In genomic region chr11:64060263-64060860, GRCh38 we compare ENCODE assay signal across 8 cellular contexts. TPM values are rescaled to one million over a fixed set of nuclear protein-coding genes. Genes with fewer than 3 reads are reported as not detected.
DNase-seq lines count a peak whose midpoint lies in the region; ATAC-seq, FAIRE-seq and TF ChIP-seq lines count a peak whose summit lies in the region.

No MANE protein-coding gene starts in this region.

- TF ChIP-seq CTCF in WTC11 (IDR thresholded peaks at IDR 0.05) (no peak), glutamatergic neuron (IDR thresholded peaks at IDR 0.05; ENCODE audit: partially characterized antibody, unreplicated experiment) (no peak)

- no peak for DNase-seq in GM12891 (ENCODE audit: insufficient read length, low spot score)
- peak; percentile 36 for DNase-seq in WTC11 (ENCODE audit: low spot score)
- no peak for DNase-seq in glutamatergic neuron

- no peaks in the 10 kb centered on the region for H3K36me3 ChIP-seq in skeletal muscle satellite cell (ENCODE audit: insufficient read depth, low read length)

- peak; percentile 55 for FAIRE-seq in GM12891 (lab: Jason Lieb, UNC)

- H3K36me3 Mint-ChIP-seq in WTC11: no peaks in the 10 kb centered on the region
- H3K36me3 Mint-ChIP-seq in glutamatergic neuron (ENCODE audit: unreplicated experiment): no peaks in the 10 kb centered on the region

- peaks cover 98% of the 10 kb centered on the region for H3K27me3 Mint-ChIP-seq in WTC11 (ENCODE audit: low read depth)
- H3K27me3 Mint-ChIP-seq in glutamatergic neuron (ENCODE audit: unreplicated experiment): peaks cover 2% of the 10 kb centered on the region

- peak overlapping the region; percentile 67 for H3K4me3 Mint-ChIP-seq in WTC11
- H3K4me3 Mint-ChIP-seq in glutamatergic neuron (ENCODE audit: unreplicated experiment): peak overlapping the region; percentile 61

- ATAC-seq in WTC11 (peak; percentile 25), GM21515 (IDR thresholded peaks at IDR 0.05; ENCODE audit: unreplicated experiment) (no peak), HG03280 (IDR thresholded peaks at IDR 0.05; ENCODE audit: unreplicated experiment) (no peak), GM19035 (IDR thresholded peaks at IDR 0.05; ENCODE audit: unreplicated experiment) (no peak), GM18498 (IDR thresholded peaks at IDR 0.05; ENCODE audit: unreplicated experiment) (no peak)

- no peaks in the 10 kb centered on the region for H3K9me3 Mint-ChIP-seq in WTC11
- H3K9me3 Mint-ChIP-seq in glutamatergic neuron (ENCODE audit: unreplicated experiment): peaks cover 10% of the 10 kb centered on the region

- no peak overlapping the region for H3K27ac Mint-ChIP-seq in WTC11
- H3K27ac Mint-ChIP-seq in glutamatergic neuron (ENCODE audit: unreplicated experiment): no peak overlapping the region

- H3K9me3 ChIP-seq in skeletal muscle satellite cell (replicated peaks; ENCODE audit: low read length): no peaks in the 10 kb centered on the region

- H3K4me1 Mint-ChIP-seq in WTC11 (peaks cover 9% of the 10 kb centered on the region), glutamatergic neuron (ENCODE audit: low read depth, unreplicated experiment) (peaks cover 26% of the 10 kb centered on the region)

- H3K27me3 ChIP-seq in skeletal muscle satellite cell (ENCODE audit: control insufficient read depth, insufficient read depth, low read length): peaks cover 4% of the 10 kb centered on the region

- H3K9ac ChIP-seq in skeletal muscle satellite cell (ENCODE audit: low read depth, low read length): no peak overlapping the region

- no peak for TF ChIP-seq POLR2A in GM12891 (IDR thresholded peaks at IDR 0.05; ENCODE audit: low read depth, low read length)

- CTCF ChIA-PET in WTC11 (lab: Charles Lee): interaction anchor here (0.6 to 3.2 kb wide), 8 partner anchors 9 to 389 kb away, joined by 3 to 13 read pairs (median 3); no protein-coding TSS in a partner anchor

- peak overlapping the region; percentile 63 for H3K4me3 ChIP-seq in skeletal muscle satellite cell (ENCODE audit: low read length)

- H3K4me1 ChIP-seq in skeletal muscle satellite cell (ENCODE audit: control insufficient read depth, insufficient read depth, low read length): peaks cover 11% of the 10 kb centered on the region

- POLR2A ChIA-PET in WTC11 (lab: Charles Lee): interaction anchor here (1.2 kb wide), 1 partner anchor 125 kb away, joined by 3 read pairs; no protein-coding TSS in a partner anchor

- peak overlapping the region; percentile 86 for H3K4me2 ChIP-seq in skeletal muscle satellite cell (ENCODE audit: low read length)

TF ChIP-seq in GM12891, 5 proteins besides CTCF, POLR2A, EP300 and RAD21:
- TF ChIP-seq POLR2AphosphoS5 (IDR thresholded peaks at IDR 0.05; ENCODE audit: low read depth, low read length) (no peak), SPI1 (IDR thresholded peaks at IDR 0.05; ENCODE audit: low read depth, low read length) (no peak), TAF1 (IDR thresholded peaks at IDR 0.05; ENCODE audit: low read depth, low read length) (no peak), POU2F2 (IDR thresholded peaks at IDR 0.05; ENCODE audit: low read depth, low read length) (no peak), PAX5 (IDR thresholded peaks at IDR 0.05; ENCODE audit: insufficient read depth, low read length, severe bottlenecking) (no peak)

TF ChIP-seq in WTC11, 78 proteins besides CTCF, POLR2A, EP300 and RAD21:
- TF ChIP-seq ZMAT4 (CRISPR knock-in tag; IDR thresholded peaks at IDR 0.05) (no peak), NR2C2 (CRISPR knock-in tag; IDR thresholded peaks at IDR 0.05) (no peak), ZNF512 (CRISPR knock-in tag; IDR thresholded peaks at IDR 0.05; ENCODE audit: borderline replicate concordance) (no peak), ZNF281 (CRISPR knock-in tag; IDR thresholded peaks at IDR 0.05) (no peak), FOXP4 (CRISPR knock-in tag; IDR thresholded peaks at IDR 0.05) (no peak), ZNF396 (CRISPR knock-in tag; IDR thresholded peaks at IDR 0.05; ENCODE audit: borderline replicate concordance) (no peak), SMAD4 (CRISPR knock-in tag; IDR thresholded peaks at IDR 0.05) (no peak), ZNF138 (CRISPR knock-in tag; conservative IDR thresholded peaks at IDR 0.05) (no peak), SOX15 (CRISPR knock-in tag; IDR thresholded peaks at IDR 0.05) (no peak), ZNF671 (CRISPR knock-in tag; IDR thresholded peaks at IDR 0.05) (no peak), ERG (CRISPR knock-in tag; IDR thresholded peaks at IDR 0.05) (no peak), NR3C1 (CRISPR knock-in tag; conservative IDR thresholded peaks at IDR 0.05; ENCODE audit: low read depth) (no peak), MAX (CRISPR knock-in tag; IDR thresholded peaks at IDR 0.05) (no peak), ESRRA (CRISPR knock-in tag; IDR thresholded peaks at IDR 0.05; ENCODE audit: borderline replicate concordance) (no peak), ATF1 (CRISPR knock-in tag; IDR thresholded peaks at IDR 0.05) (no peak)

RNA-seq across cellular contexts. Expression of gene FLRT1, which starts 24.6 kb away (rescaled TPM):
- polyA plus RNA-seq in GM12891 (2012; ENCODE audit: low read depth, missing spikeins): 0.05 TPM
- total RNA-seq in WTC11 (2021): 0.14 to 0.20 TPM (median 0.16 TPM) in 3 replicates
- total RNA-seq in glutamatergic neuron (ENCODE audit: unreplicated experiment): 3.7 TPM
- 0.22 TPM in 1 of 2 replicates, not detected in the other for total RNA-seq in skeletal muscle satellite cell (2012; rRNA removed)
